9 cellular contexts compared by ENCODE assay signal in genomic region chr12:116361404-116362223, GRCh38.
DNase-seq lines count a peak whose midpoint lies in the region; ATAC-seq and TF ChIP-seq lines count a peak whose summit lies in the region.
"Had no signal": no experiment of that assay in that cellular context is flagged by ENCODE, and none has a peak within 500 bp of the region (broad histone marks: within the 10 kb centered on the region; RNA-seq: fewer than 3 reads in every experiment).

No MANE protein-coding gene starts in this region.

- no peak for ATAC-seq in left ventricle myocardium superior

- H3K36me3 Mint-ChIP-seq in HFFc6 (ENCODE audit: low read depth): no peaks in the 10 kb centered on the region

- no peak for TF ChIP-seq CTCF in GM13977 (IDR thresholded peaks at IDR 0.05; ENCODE audit: extremely low read depth, insufficient read depth, missing control alignments)
- TF ChIP-seq CTCF in HFFc6 (IDR thresholded peaks at IDR 0.05): no peak

- no peak overlapping the region for H3K27ac Mint-ChIP-seq in HFFc6

- H3K4me3 Mint-ChIP-seq in HFFc6: no peak overlapping the region

- intact Hi-C loops in left ventricle myocardium superior (cut with micrococcal nuclease): no loop called here

- peaks cover 19% of the 10 kb centered on the region for H3K4me1 Mint-ChIP-seq in HFFc6 (ENCODE audit: low read depth)

- in situ Hi-C loops in GM13977 (cut with MboI; ENCODE audit: low pct_unique_long_range_greater_than_20kb, low sequenced_read_pairs, unreplicated experiment): no loop called here

- no peaks in the 10 kb centered on the region for H3K9me3 Mint-ChIP-seq in HFFc6

- H3K27me3 Mint-ChIP-seq in HFFc6 (ENCODE audit: insufficient read depth): peaks cover 2% of the 10 kb centered on the region; the same call in 1 of the 2 replicates

- DNase-seq in COLO668 (lab: John Stamatoyannopoulos, UW; ENCODE audit: unreplicated experiment): peak; percentile 93
- DNase-seq in GM13977 (ENCODE audit: low spot score): peak; percentile 59
- DNase-seq in NCI-H2171 treated with DMSO at 0.1 percent for 48 hours (lab: John Stamatoyannopoulos, UW): peak; percentile 71
- DNase-seq in lung microvascular endothelial cell (ENCODE audit: low read depth in 2 of 2): peak; percentile 11 to 43
- no peak for DNase-seq in activated CD8-positive, alpha-beta memory T cell treated with anti-CD3 and anti-CD28 coated beads, Interleukin-2, amount 50 U/mL, for 4 hours
- DNase-seq in LoVo (ENCODE audit: low spot score): no peak
- no peak for DNase-seq in left ventricle myocardium superior
- no peak for DNase-seq in HFFc6
- DNase-seq: colonic mucosa had no signal

Comparison
In these comparisons a context has a peak if more than half of its experiments do, and no peak if none do; other contexts are left out.
1. DNase-seq: peak in COLO668 (single experiment), GM13977 (single experiment), NCI-H2171 treated with DMSO at 0.1 percent for 48 hours (single experiment) and lung microvascular endothelial cell (2 of 2); none in activated CD8-positive, alpha-beta memory T cell treated with anti-CD3 and anti-CD28 coated beads, Interleukin-2, amount 50 U/mL, for 4 hours (single experiment), LoVo (single experiment), left ventricle myocardium superior (single experiment) and HFFc6 (single experiment).